In the genomic region with DNA sequence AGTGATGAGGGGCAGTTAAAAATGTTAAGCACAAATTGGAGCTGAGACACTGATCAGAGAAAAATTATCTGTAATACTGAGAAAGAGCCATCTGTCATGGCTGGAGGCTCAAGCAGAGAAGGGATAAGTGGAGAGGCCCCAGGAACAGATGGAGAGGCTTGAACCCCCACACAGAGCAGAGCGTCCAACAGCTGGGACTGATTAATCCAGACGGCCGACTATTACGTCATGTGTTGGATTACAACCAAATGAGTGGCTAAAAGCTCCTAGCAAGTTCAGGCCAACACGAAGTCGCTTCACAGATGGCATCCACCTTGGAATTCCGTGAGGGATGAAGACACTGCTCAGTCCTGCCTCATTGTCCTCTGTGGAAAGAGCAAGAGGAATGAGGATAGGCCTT, we compare ENCODE assay signal across 13 cellular contexts. TPM values are rescaled to one million over a fixed set of nuclear protein-coding genes. Genes with fewer than 3 reads are reported as not detected.
DNase-seq lines count a peak whose midpoint lies in the region; ATAC-seq, FAIRE-seq and TF ChIP-seq lines count a peak whose summit lies in the region.
"Had no signal": no experiment of that assay in that cellular context is flagged by ENCODE, and none has a peak within 500 bp of the region (broad histone marks: within the 10 kb centered on the region; RNA-seq: fewer than 3 reads in every experiment).

No MANE protein-coding gene starts in this region.

- no peaks in the 10 kb centered on the region for H4K20me1 ChIP-seq in K562 (replicated peaks; ENCODE audit: control insufficient read depth, insufficient read depth, low read length)

- DNase-seq in AG20443 (ENCODE audit: low spot score) (peak; percentile 41), MG63 (peak; percentile 49), K562 (ENCODE audit: extremely low read depth in 1 of 4, low spot score in 3 of 4) (peak in 1 of 4 experiments; percentile 16), kidney tubule cell (ENCODE audit: low spot score) (peak; percentile 42), pons (ENCODE audit: low spot score) (no peak), WTC11 (ENCODE audit: low spot score) (no peak)
- DNase-seq in activated naive CD8-positive, alpha-beta T cell treated with anti-CD3 and anti-CD28 coated beads, Interleukin-2, amount 50 U/mL, for 24 hours: no peak
- DNase-seq in stimulated activated CD4-positive, alpha-beta T cell treated with anti-CD3 and anti-CD28 coated beads, Interleukin-4, amount 100 ng/mL, for 24 hours: no peak
- DNase-seq: activated CD8-positive, alpha-beta memory T cell treated with anti-CD3 and anti-CD28 coated beads, Interleukin-2, amount 50 U/mL, for 48 hours had no signal

- H3K79me2 ChIP-seq in K562 (ENCODE audit: control insufficient read depth, insufficient read depth, low read length): no peaks in the 10 kb centered on the region

- POLR2A ChIA-PET in K562 (lab: Yijun Ruan, JAX): no interaction called here
- POLR2A ChIA-PET in WTC11 (lab: Charles Lee): no interaction called here

- H3K9ac ChIP-seq in K562 (ENCODE audit: insufficient read depth in 1 of 2, low read depth in 2 of 2, low read length in 2 of 2): no peak overlapping the region

- WGBS in K562 (ENCODE audit: insufficient coverage, low coverage, missing lambda C conversion rate): 66% methylated on average over 4 of the region's 7 CpGs

- H3K9me3 ChIP-seq in MG63: no peaks in the 10 kb centered on the region
- no peaks in the 10 kb centered on the region for H3K9me3 ChIP-seq in K562 (replicated peaks; ENCODE audit: control insufficient read depth, insufficient read depth, low read depth, low read length)

- no peaks in the 10 kb centered on the region for H3K9me1 ChIP-seq in K562 (ENCODE audit: control insufficient read depth, insufficient read depth, low read length)

- TF ChIP-seq EP300 in K562 (IDR thresholded peaks at IDR 0.05; ENCODE audit: low read length): no peak

- no peaks in the 10 kb centered on the region for H3K27me3 ChIP-seq in MG63
- H3K27me3 ChIP-seq in K562 (ENCODE audit: control insufficient read depth in 2 of 2, insufficient read depth in 2 of 2, low read length in 2 of 2): no peaks in the 10 kb centered on the region

- no peak overlapping the region for H3K4me3 Mint-ChIP-seq in activated naive CD8-positive, alpha-beta T cell treated with anti-CD3 and anti-CD28 coated beads, Interleukin-2, amount 50 U/mL, for 24 hours
- no peak overlapping the region for H3K4me3 Mint-ChIP-seq in WTC11

- CTCF ChIA-PET in K562 (lab: Yijun Ruan, JAX; ENCODE audit: low intra/inter-chr PET ratio) (no interaction called here), WTC11 (lab: Charles Lee) (no interaction called here)

- no peak for FAIRE-seq in K562 (lab: Jason Lieb, UNC)

- peaks cover 37% of the 10 kb centered on the region for H3K4me1 Mint-ChIP-seq in activated naive CD8-positive, alpha-beta T cell treated with anti-CD3 and anti-CD28 coated beads, Interleukin-2, amount 50 U/mL, for 24 hours
- H3K4me1 Mint-ChIP-seq in WTC11: peaks cover 14% of the 10 kb centered on the region

- no peaks in the 10 kb centered on the region for H3K36me3 Mint-ChIP-seq in activated naive CD8-positive, alpha-beta T cell treated with anti-CD3 and anti-CD28 coated beads, Interleukin-2, amount 50 U/mL, for 24 hours (ENCODE audit: low read depth)
- H3K36me3 Mint-ChIP-seq in WTC11: no peaks in the 10 kb centered on the region

- in situ Hi-C loops in K562 (cut with MboI): no loop called here

- TF ChIP-seq POLR2A in K562 (conservative IDR thresholded peaks at IDR 0.05): no peak

- no peak overlapping the region for H2AFZ ChIP-seq in K562 (ENCODE audit: low read depth, low read length)

- H3K27ac Mint-ChIP-seq in activated naive CD8-positive, alpha-beta T cell treated with anti-CD3 and anti-CD28 coated beads, Interleukin-2, amount 50 U/mL, for 24 hours: no peak overlapping the region
- no peak overlapping the region for H3K27ac Mint-ChIP-seq in WTC11

- intact Hi-C loops in K562 (cut with micrococcal nuclease): no loop called here

- H3K4me1 ChIP-seq in K562 (replicated peaks in 1 of 2; ENCODE audit: control insufficient read depth in 2 of 2, insufficient read depth in 2 of 2, low read length in 2 of 2): peaks cover 0 to 6% of the 10 kb centered on the region in 2 experiments; a peak in 2 of 5 replicates

- no peak overlapping the region for H3K4me2 ChIP-seq in K562 (ENCODE audit: insufficient read depth, low read length)

- no TSS peak for BruUV-seq in K562 (replicated peaks; lab: Mats Ljungman, UMichigan)

- H3K27ac ChIP-seq in K562 (ENCODE audit: extremely low read depth, low read depth, low read length): no peak overlapping the region

- no peak for TF ChIP-seq RAD21 in K562 (CRISPR knock-in tag; conservative IDR thresholded peaks at IDR 0.05 in 1 of 2, IDR thresholded peaks at IDR 0.05 in 1 of 2)

- no peaks in the 10 kb centered on the region for H3K27me3 Mint-ChIP-seq in activated naive CD8-positive, alpha-beta T cell treated with anti-CD3 and anti-CD28 coated beads, Interleukin-2, amount 50 U/mL, for 24 hours
- no peaks in the 10 kb centered on the region for H3K27me3 Mint-ChIP-seq in WTC11 (ENCODE audit: low read depth)

- H3K36me3 ChIP-seq in MG63: no peaks in the 10 kb centered on the region
- H3K36me3 ChIP-seq in K562 (ENCODE audit: control insufficient read depth, insufficient read depth, low read length): peaks cover 29% of the 10 kb centered on the region; the same call in 2 of the 3 replicates

- no peak for TF ChIP-seq CTCF in K562 (IDR thresholded peaks at IDR 0.05 in 2 of 3, conservative IDR thresholded peaks at IDR 0.05 in 1 of 3; ENCODE audit: insufficient read depth in 2 of 3, low read depth in 1 of 3, low read length in 3 of 3)
- no peak for TF ChIP-seq CTCF in WTC11 (IDR thresholded peaks at IDR 0.05)

- H3K9me3 Mint-ChIP-seq in activated naive CD8-positive, alpha-beta T cell treated with anti-CD3 and anti-CD28 coated beads, Interleukin-2, amount 50 U/mL, for 24 hours: no peaks in the 10 kb centered on the region
- H3K9me3 Mint-ChIP-seq in WTC11: no peaks in the 10 kb centered on the region

- no peak overlapping the region for H3K4me3 ChIP-seq in MG63
- H3K4me3 ChIP-seq in K562: no peak overlapping the region

- ATAC-seq in K562 (no peak), WTC11 (no peak)
- no peak for ATAC-seq in activated naive CD8-positive, alpha-beta T cell treated with anti-CD3 and anti-CD28 coated beads, Interleukin-2, amount 50 U/mL, for 24 hours

TF ChIP-seq in K562, 482 proteins besides CTCF, POLR2A, EP300 and RAD21 (continues in another document):
- TF ChIP-seq XRCC5 (IDR thresholded peaks at IDR 0.05; ENCODE audit: low read depth, low read length) (no peak), ZNF77 (CRISPR knock-in tag; IDR thresholded peaks at IDR 0.05) (no peak), JUND (IDR thresholded peaks at IDR 0.05; ENCODE audit: borderline replicate concordance, low read depth, low read length) (peak; percentile 16; the same call in 1 of the 2 replicates), JUND (tag; IDR thresholded peaks at IDR 0.05; ENCODE audit: borderline replicate concordance, low read depth, low read length) (no peak)

TF ChIP-seq in WTC11, 78 proteins besides CTCF, POLR2A, EP300 and RAD21 (continues in another document):
- TF ChIP-seq, protein P1, sequence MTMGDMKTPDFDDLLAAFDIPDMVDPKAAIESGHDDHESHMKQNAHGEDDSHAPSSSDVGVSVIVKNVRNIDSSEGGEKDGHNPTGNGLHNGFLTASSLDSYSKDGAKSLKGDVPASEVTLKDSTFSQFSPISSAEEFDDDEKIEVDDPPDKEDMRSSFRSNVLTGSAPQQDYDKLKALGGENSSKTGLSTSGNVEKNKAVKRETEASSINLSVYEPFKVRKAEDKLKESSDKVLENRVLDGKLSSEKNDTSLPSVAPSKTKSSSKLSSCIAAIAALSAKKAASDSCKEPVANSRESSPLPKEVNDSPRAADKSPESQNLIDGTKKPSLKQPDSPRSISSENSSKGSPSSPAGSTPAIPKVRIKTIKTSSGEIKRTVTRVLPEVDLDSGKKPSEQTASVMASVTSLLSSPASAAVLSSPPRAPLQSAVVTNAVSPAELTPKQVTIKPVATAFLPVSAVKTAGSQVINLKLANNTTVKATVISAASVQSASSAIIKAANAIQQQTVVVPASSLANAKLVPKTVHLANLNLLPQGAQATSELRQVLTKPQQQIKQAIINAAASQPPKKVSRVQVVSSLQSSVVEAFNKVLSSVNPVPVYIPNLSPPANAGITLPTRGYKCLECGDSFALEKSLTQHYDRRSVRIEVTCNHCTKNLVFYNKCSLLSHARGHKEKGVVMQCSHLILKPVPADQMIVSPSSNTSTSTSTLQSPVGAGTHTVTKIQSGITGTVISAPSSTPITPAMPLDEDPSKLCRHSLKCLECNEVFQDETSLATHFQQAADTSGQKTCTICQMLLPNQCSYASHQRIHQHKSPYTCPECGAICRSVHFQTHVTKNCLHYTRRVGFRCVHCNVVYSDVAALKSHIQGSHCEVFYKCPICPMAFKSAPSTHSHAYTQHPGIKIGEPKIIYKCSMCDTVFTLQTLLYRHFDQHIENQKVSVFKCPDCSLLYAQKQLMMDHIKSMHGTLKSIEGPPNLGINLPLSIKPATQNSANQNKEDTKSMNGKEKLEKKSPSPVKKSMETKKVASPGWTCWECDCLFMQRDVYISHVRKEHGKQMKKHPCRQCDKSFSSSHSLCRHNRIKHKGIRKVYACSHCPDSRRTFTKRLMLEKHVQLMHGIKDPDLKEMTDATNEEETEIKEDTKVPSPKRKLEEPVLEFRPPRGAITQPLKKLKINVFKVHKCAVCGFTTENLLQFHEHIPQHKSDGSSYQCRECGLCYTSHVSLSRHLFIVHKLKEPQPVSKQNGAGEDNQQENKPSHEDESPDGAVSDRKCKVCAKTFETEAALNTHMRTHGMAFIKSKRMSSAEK (CRISPR knock-in tag; IDR thresholded peaks at IDR 0.05; ENCODE audit: borderline replicate concordance): no peak

RNA-seq across cellular contexts. Expression of a gene that starts 57.7 kb away (rescaled TPM):
- not detected in 2 replicates for total RNA-seq in MG63 (2014; rRNA removed; shearing (Covaris generic); ENCODE audit: low replicate concordance)
- 0.21 and 0.67 TPM in 2 replicates for total RNA-seq in K562 (2011; cell fraction: chromatin; rRNA removed; ENCODE audit: low replicate concordance)
- not detected in 2 replicates for total RNA-seq in K562 (2011; cell fraction: nucleolus; rRNA removed)
- total RNA-seq in K562 (2011; cell fraction: nucleoplasm; rRNA removed): not detected in 2 replicates
- total RNA-seq in K562 (2014; rRNA removed): not detected in 2 replicates
- not detected in 2 replicates for total RNA-seq in K562 (2014; rRNA removed; fragmentation: Illumina TruSeq; extraction: Trizol)
- not detected in 2 replicates for total RNA-seq in K562 (2015; rRNA removed; fragmentation: Illumina TruSeq; extraction: Trizol)
- not detected in 2 replicates for total RNA-seq in K562 (2021)
- not detected in 2 replicates for polyA plus RNA-seq in K562 (2011; rRNA removed)
- not detected in 2 replicates for polyA plus RNA-seq in K562 (2011; cell fraction: cytosol; rRNA removed)
- polyA plus RNA-seq in K562 (2011; cell fraction: nucleus; rRNA removed): not detected in 2 replicates
- 1.9 and 5.9 TPM in 2 replicates for polyA plus RNA-seq in K562 (2012)
- not detected in 2 replicates for polyA plus RNA-seq in K562 (2014; fragmentation: Illumina TruSeq; extraction: Trizol)
- polyA plus RNA-seq in K562 (2014; fragmentation: Nextera tagmentation; extraction: Ambion mirVana): under 1 TPM; 0.04 to 0.31 TPM
- not detected in 2 replicates for polyA plus RNA-seq in K562 (2014; rRNA removed)
- not detected in 2 replicates for polyA minus RNA-seq in K562 (2011; rRNA and poly(A)+ RNA removed)
- not detected in 2 replicates for polyA minus RNA-seq in K562 (2011; cell fraction: cytosol; rRNA and poly(A)+ RNA removed)
- polyA minus RNA-seq in K562 (2011; cell fraction: nucleus; rRNA and poly(A)+ RNA removed): 0.27 and 0.33 TPM in 2 replicates
- not detected in 3 replicates for total RNA-seq in WTC11 (2021)
- total RNA-seq: dermis microvascular lymphatic vessel endothelial cell, liver, SK-MEL-5, temporal lobe had no signal
- polyA plus RNA-seq: liver had no signal

Comparison
In these comparisons a context has a peak if more than half of its experiments do, and no peak if none do; other contexts are left out.
1. DNase-seq: peak in AG20443 (single experiment), MG63 (single experiment) and kidney tubule cell (single experiment); none in activated naive CD8-positive, alpha-beta T cell treated with anti-CD3 and anti-CD28 coated beads, Interleukin-2, amount 50 U/mL, for 24 hours (single experiment), stimulated activated CD4-positive, alpha-beta T cell treated with anti-CD3 and anti-CD28 coated beads, Interleukin-4, amount 100 ng/mL, for 24 hours (single experiment), pons (single experiment) and WTC11 (single experiment).